ENCODE assay signal across 20 cellular contexts in the genomic region with DNA sequence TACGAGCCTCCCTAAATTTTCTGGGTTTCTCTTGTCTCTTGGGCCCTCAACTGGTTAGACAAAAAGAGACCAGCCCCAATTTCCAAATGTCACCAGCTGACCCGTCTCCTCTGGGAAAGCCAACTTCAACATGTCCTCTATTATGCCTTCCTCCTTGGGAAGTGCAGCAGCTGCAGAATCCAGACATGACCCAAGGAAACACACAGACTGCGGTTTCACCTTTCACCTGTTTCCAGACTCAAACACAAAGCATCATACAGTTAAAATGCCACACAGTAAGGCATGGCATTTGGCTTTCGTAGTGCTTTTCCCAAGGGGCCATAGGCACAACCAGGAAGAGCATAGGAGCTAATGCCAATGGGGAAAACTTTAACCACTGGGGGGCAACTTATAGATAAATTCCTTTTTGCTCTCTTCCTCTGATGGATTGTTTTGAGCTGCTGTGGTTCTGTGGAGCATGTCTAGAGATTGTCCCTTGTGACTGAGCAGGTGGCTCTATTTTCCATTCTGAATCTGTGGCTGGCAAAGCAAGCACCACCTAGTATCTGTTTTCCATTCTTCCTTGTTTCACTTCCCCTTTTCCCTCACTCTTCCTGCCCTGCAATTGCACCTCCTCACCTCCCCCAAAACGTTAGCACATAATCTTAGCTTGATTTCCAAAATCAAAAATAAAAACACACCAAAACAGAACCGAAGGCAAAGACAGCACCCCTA. TPM values are rescaled to one million over a fixed set of nuclear protein-coding genes. Genes with fewer than 3 reads are reported as not detected.
DNase-seq lines count a peak whose midpoint lies in the region; ATAC-seq, FAIRE-seq and TF ChIP-seq lines count a peak whose summit lies in the region.
"Had no signal": no experiment of that assay in that cellular context is flagged by ENCODE, and none has a peak within 500 bp of the region (broad histone marks: within the 10 kb centered on the region; RNA-seq: fewer than 3 reads in every experiment).

No MANE protein-coding gene starts in this region.

- TF ChIP-seq RAD21 in K562 (CRISPR knock-in tag; conservative IDR thresholded peaks at IDR 0.05 in 1 of 2, IDR thresholded peaks at IDR 0.05 in 1 of 2), result no peak

- no peak for FAIRE-seq in K562 (lab: Jason Lieb, UNC)

- no peak overlapping the region for H2AFZ ChIP-seq in K562 (ENCODE audit: low read depth, low read length)

- WGBS in K562 (ENCODE audit: insufficient coverage, low coverage, missing lambda C conversion rate), result 0% methylated on average over 6 of the region's 6 CpGs
- WGBS in prostate gland, result 60% methylated on average over 6 of the region's 6 CpGs

- no peak for ATAC-seq in K562
- ATAC-seq: lower lobe of right lung, upper lobe of right lung had no signal

- H3K36me3 ChIP-seq in K562 (ENCODE audit: control insufficient read depth, insufficient read depth, low read length) (no peaks in the 10 kb centered on the region), prostate gland (no peaks in the 10 kb centered on the region), BE2C (no peaks in the 10 kb centered on the region; the same call in 1 of the 2 replicates)
- H3K36me3 ChIP-seq: esophagus squamous epithelium, lower lobe of right lung, upper lobe of right lung had no signal

- H3K9me1 ChIP-seq in K562 (ENCODE audit: control insufficient read depth, insufficient read depth, low read length), result no peaks in the 10 kb centered on the region

- no peaks in the 10 kb centered on the region for H4K20me1 ChIP-seq in K562 (replicated peaks; ENCODE audit: control insufficient read depth, insufficient read depth, low read length)

- DNase-seq in DMS53 (lab: John Stamatoyannopoulos, UW) (peak; percentile 12), DMS53 treated with DMSO at 0.1 percent for 48 hours (lab: John Stamatoyannopoulos, UW; ENCODE audit: unreplicated experiment) (no peak), NCI-H2171 (lab: John Stamatoyannopoulos, UW) (peak; percentile 83), K562 (ENCODE audit: extremely low read depth in 1 of 4, low spot score in 3 of 4) (no peak), renal cortical epithelial cell (ENCODE audit: low read depth) (peak; percentile 76), GM10266 (ENCODE audit: extremely low spot score) (no peak), prostate gland (ENCODE audit: low spot score) (no peak), BE2C (no peak)
- DNase-seq: activated T-cell treated with anti-CD3 and anti-CD28 coated beads for 4 hours, COR-L47, esophagus squamous epithelium, hypothalamus, lower lobe of right lung, MM.1S, NCI-H510A, upper lobe of right lung had no signal

- H3K27ac ChIP-seq in K562 (ENCODE audit: extremely low read depth, low read depth, low read length) (no peak overlapping the region), prostate gland (no peak overlapping the region)
- H3K27ac ChIP-seq: coronary artery, esophagus squamous epithelium, lower lobe of right lung, SK-N-MC, upper lobe of right lung had no signal

- no peaks in the 10 kb centered on the region for H3K9me3 ChIP-seq in K562 (replicated peaks; ENCODE audit: control insufficient read depth, insufficient read depth, low read depth, low read length)
- H3K9me3 ChIP-seq in prostate gland, result no peaks in the 10 kb centered on the region
- H3K9me3 ChIP-seq in BE2C, result no peaks in the 10 kb centered on the region; the same call in 1 of the 2 replicates
- H3K9me3 ChIP-seq: esophagus squamous epithelium, lower lobe of right lung, upper lobe of right lung had no signal

- TF ChIP-seq CTCF in K562 (IDR thresholded peaks at IDR 0.05 in 2 of 3, conservative IDR thresholded peaks at IDR 0.05 in 1 of 3; ENCODE audit: insufficient read depth in 2 of 3, low read depth in 1 of 3, low read length in 3 of 3) (no peak), GM10266 (IDR thresholded peaks at IDR 0.05; ENCODE audit: control insufficient read depth, insufficient read depth, low read depth, missing control alignments) (no peak), prostate gland (IDR thresholded peaks at IDR 0.05) (no peak), BE2C (IDR thresholded peaks at IDR 0.05; ENCODE audit: low read depth, low read length) (no peak)

- CTCF ChIA-PET in K562 (lab: Yijun Ruan, JAX; ENCODE audit: low intra/inter-chr PET ratio), result no interaction called here

- H3K9ac ChIP-seq in K562 (ENCODE audit: insufficient read depth in 1 of 2, low read depth in 2 of 2, low read length in 2 of 2), result no peak overlapping the region

- no peaks in the 10 kb centered on the region for H3K27me3 ChIP-seq in K562 (ENCODE audit: control insufficient read depth in 2 of 2, insufficient read depth in 2 of 2, low read length in 2 of 2)
- H3K27me3 ChIP-seq in prostate gland (replicated peaks; ENCODE audit: insufficient read depth), result no peaks in the 10 kb centered on the region
- H3K27me3 ChIP-seq in BE2C, result no peaks in the 10 kb centered on the region
- H3K27me3 ChIP-seq: esophagus squamous epithelium, upper lobe of right lung had no signal

- TF ChIP-seq EP300 in K562 (IDR thresholded peaks at IDR 0.05; ENCODE audit: low read length), result no peak

- H3K4me3 ChIP-seq in K562 (no peak overlapping the region), prostate gland (no peak overlapping the region), BE2C (ENCODE audit: low read depth, low read length) (no peak overlapping the region)
- H3K4me3 ChIP-seq: coronary artery, esophagus squamous epithelium, lower lobe of right lung, SK-N-MC, upper lobe of right lung had no signal

- no TSS peak for BruUV-seq in K562 (replicated peaks; lab: Mats Ljungman, UMichigan)

- H3K4me2 ChIP-seq in K562 (ENCODE audit: insufficient read depth, low read length), result no peak overlapping the region

- no peaks in the 10 kb centered on the region for H3K79me2 ChIP-seq in K562 (ENCODE audit: control insufficient read depth, insufficient read depth, low read length)

- POLR2A ChIA-PET in K562 (lab: Yijun Ruan, JAX), result interaction anchor here (0.6 kb wide), 1 partner anchor 129 kb away, joined by 3 read pairs; no protein-coding TSS in a partner anchor

- no peak for TF ChIP-seq POLR2A in K562 (conservative IDR thresholded peaks at IDR 0.05)
- TF ChIP-seq POLR2A in prostate gland (IDR thresholded peaks at IDR 0.05), result no peak

- in situ Hi-C loops in K562 (cut with MboI), result no loop called here

- intact Hi-C loops in K562 (cut with micrococcal nuclease), result no loop called here
- intact Hi-C loops in prostate gland (cut with DNase I), result no loop called here

- H3K4me1 ChIP-seq in K562 (replicated peaks in 1 of 2; ENCODE audit: control insufficient read depth in 2 of 2, insufficient read depth in 2 of 2, low read length in 2 of 2), result no peaks in the 10 kb centered on the region
- no peaks in the 10 kb centered on the region for H3K4me1 ChIP-seq in prostate gland (replicated peaks)
- H3K4me1 ChIP-seq in BE2C, result no peaks in the 10 kb centered on the region
- H3K4me1 ChIP-seq: esophagus squamous epithelium, lower lobe of right lung, upper lobe of right lung had no signal

TF ChIP-seq in K562, 482 proteins besides CTCF, POLR2A, EP300 and RAD21:
- TF ChIP-seq ZNF146 (CRISPR knock-in tag; IDR thresholded peaks at IDR 0.05; ENCODE audit: unreplicated experiment), result no peak
- peak; percentile 37; the same call in 1 of the 2 replicates for TF ChIP-seq SPI1 (IDR thresholded peaks at IDR 0.05; ENCODE audit: borderline replicate concordance, low read depth, low read length)

RNA-seq across cellular contexts. Expression of gene HHLA2, which starts 49.3 kb away (rescaled TPM):
- not detected in 2 replicates for total RNA-seq in K562 (2011; cell fraction: chromatin; rRNA removed; ENCODE audit: low replicate concordance)
- total RNA-seq in K562 (2011; cell fraction: nucleolus; rRNA removed), result not detected in 2 replicates
- total RNA-seq in K562 (2011; cell fraction: nucleoplasm; rRNA removed), result not detected in 2 replicates
- total RNA-seq in K562 (2014; rRNA removed) (not detected in 2 replicates), K562 (2014; rRNA removed; fragmentation: Illumina TruSeq; extraction: Trizol) (not detected in 2 replicates), K562 (2015; rRNA removed; fragmentation: Illumina TruSeq; extraction: Trizol) (not detected in 2 replicates), K562 (2021) (not detected in 2 replicates), renal cortical epithelial cell (0.05 and 2.3 TPM in 2 replicates), prostate gland (1 to 10 TPM in 1 of 2 donors, under 1 TPM in 1; 0.82 to 2.6 TPM)
- polyA plus RNA-seq in K562 (2011; rRNA removed) (not detected in 2 replicates), K562 (2014; fragmentation: Illumina TruSeq; extraction: Trizol) (0.04 TPM in 1 of 2 replicates, not detected in the other), K562 (2014; fragmentation: Nextera tagmentation; extraction: Ambion mirVana) (under 1 TPM in 1 of 2 experiments, not detected in 1; 0.04 TPM), K562 (2014; rRNA removed) (not detected in 2 replicates)
- polyA plus RNA-seq in K562 (2011; cell fraction: cytosol; rRNA removed), result not detected in 2 replicates
- polyA plus RNA-seq in K562 (2011; cell fraction: nucleus; rRNA removed), result not detected in 2 replicates
- polyA plus RNA-seq in K562 (2012), result 0.08 and 0.10 TPM in 2 replicates
- polyA minus RNA-seq in K562 (2011; rRNA and poly(A)+ RNA removed), result not detected in 2 replicates
- not detected in 2 replicates for polyA minus RNA-seq in K562 (2011; cell fraction: cytosol; rRNA and poly(A)+ RNA removed)
- not detected in 2 replicates for polyA minus RNA-seq in K562 (2011; cell fraction: nucleus; rRNA and poly(A)+ RNA removed)
- 0.22 TPM for polyA plus RNA-seq in BE2C (2012; ENCODE audit: insufficient read depth, insufficient read length, low read depth)
- total RNA-seq: A172, esophagus squamous epithelium, omental fat pad had no signal

Comparison
In these comparisons a context has a peak if more than half of its experiments do, and no peak if none do; other contexts are left out.
1. DNase-seq: peak in DMS53 (single experiment), NCI-H2171 (single experiment) and renal cortical epithelial cell (single experiment); none in DMS53 treated with DMSO at 0.1 percent for 48 hours (single experiment), K562 (0 of 4), GM10266 (single experiment), prostate gland (single experiment) and BE2C (single experiment).